Comparison of ENCODE assay signal across 12 cellular contexts in genomic region chr1:10217748-10218441, GRCh38. TPM values are rescaled to one million over a fixed set of nuclear protein-coding genes. Genes with fewer than 3 reads are reported as not detected.
DNase-seq lines count a peak whose midpoint lies in the region; ATAC-seq and TF ChIP-seq lines count a peak whose summit lies in the region.
"Had no signal": no experiment of that assay in that cellular context is flagged by ENCODE, and none has a peak within 500 bp of the region (broad histone marks: within the 10 kb centered on the region; RNA-seq: fewer than 3 reads in every experiment).

No MANE protein-coding gene starts in this region.

- no peak for TF ChIP-seq POLR2A in adrenal gland (IDR thresholded peaks at IDR 0.05)

- H3K9me3 ChIP-seq in adrenal gland (replicated peaks in 1 of 3) (no peaks in the 10 kb centered on the region), smooth muscle cell (replicated peaks; ENCODE audit: low read depth) (no peaks in the 10 kb centered on the region)

- DNase-seq in NOMO-1 treated with DMSO at 0.1 percent for 48 hours (lab: John Stamatoyannopoulos, UW; ENCODE audit: unreplicated experiment) (peak; percentile 39), NOMO-1 treated with dmso at 0.1 percent for 144 hours (lab: John Stamatoyannopoulos, UW; ENCODE audit: unreplicated experiment) (no peak), adrenal gland (peak in 5 of 7 donors; percentile 27 to 53 (median 46)), kidney glomerular epithelial cell (lab: John Stamatoyannopoulos, UW) (peak; percentile 35), stromal cell of bone marrow (ENCODE audit: low read depth) (peak; percentile 39), smooth muscle cell (lab: John Stamatoyannopoulos, UW; ENCODE audit: unreplicated experiment) (no peak)
- DNase-seq: activated CD4-positive, CD25-positive, alpha-beta regulatory T cell treated with anti-CD3 and anti-CD28 coated beads, Interleukin-2, amount 50 U/mL, for 72 hours; cerebellar nuclear complex; NK-92 treated with Interleukin-12 subunit alpha and Interleukin-12 subunit beta, amount 100 ng/mL, for 24 hours; stimulated activated CD4-positive, alpha-beta T cell treated with anti-CD3 and anti-CD28 coated beads, Interleukin-1b, Interleukin-23, amount 100 ng/mL, for 48 hours had no signal

- no peak overlapping the region for H3K4me2 ChIP-seq in smooth muscle cell

- TF ChIP-seq CTCF in adrenal gland (IDR thresholded peaks at IDR 0.05) (no peak), smooth muscle cell (IDR thresholded peaks at IDR 0.05; ENCODE audit: borderline replicate concordance, insufficient read depth, poor library complexity, severe bottlenecking) (no peak)

- ATAC-seq in HG03108 (IDR thresholded peaks at IDR 0.05; ENCODE audit: unreplicated experiment) (no peak), GM21717 (IDR thresholded peaks at IDR 0.05; ENCODE audit: unreplicated experiment) (no peak)

- H3K4me1 ChIP-seq in adrenal gland (replicated peaks in 1 of 2) (peaks cover 36 to 61% of the 10 kb centered on the region in 2 donors), smooth muscle cell (ENCODE audit: low read depth) (peaks cover 10% of the 10 kb centered on the region)

- H3F3A ChIP-seq in smooth muscle cell (ENCODE audit: low read depth): no peaks in the 10 kb centered on the region

- WGBS in adrenal gland, 4 donors: 24 to 32% (median 30%) methylated on average over 5 of the region's 5 CpGs
- WGBS in smooth muscle cell (ENCODE audit: low lambda C conversion rate): 83% methylated on average over 5 of the region's 5 CpGs

- H3K36me3 ChIP-seq in adrenal gland (replicated peaks in 1 of 2) (no peaks in the 10 kb centered on the region), smooth muscle cell (ENCODE audit: low read depth) (no peaks in the 10 kb centered on the region)

- no peak overlapping the region for H3K9ac ChIP-seq in smooth muscle cell (ENCODE audit: low read depth)

- peaks cover 100% of the 10 kb centered on the region for H3K79me2 ChIP-seq in smooth muscle cell (ENCODE audit: low read depth)

- peak overlapping the region; percentile 7 to 60 (median 27) for H3K27ac ChIP-seq in adrenal gland
- no peak overlapping the region for H3K27ac ChIP-seq in smooth muscle cell (ENCODE audit: low read depth)

- intact Hi-C loops in adrenal gland (cut with DNase I): no loop called here

- no peak overlapping the region for H2AFZ ChIP-seq in smooth muscle cell (ENCODE audit: low read depth)

- H3K27me3 ChIP-seq in adrenal gland: no peaks in the 10 kb centered on the region
- H3K27me3 ChIP-seq in smooth muscle cell (ENCODE audit: low read depth): no peaks in the 10 kb centered on the region

- no peak overlapping the region for H3K4me3 ChIP-seq in adrenal gland
- H3K4me3 ChIP-seq in smooth muscle cell: no peak overlapping the region

- H4K20me1 ChIP-seq in smooth muscle cell (ENCODE audit: low read depth): peaks cover 99% of the 10 kb centered on the region

RNA-seq across cellular contexts. Expression of gene KIF1B, which starts 7.5 kb away (rescaled TPM):
- total RNA-seq in adrenal gland: 10 to 100 TPM; 34.1 to 66.3 (median 50.2) TPM
- 10 to 100 TPM; 12.9 to 35.8 (median 16.1) TPM for polyA plus RNA-seq in adrenal gland
- total RNA-seq in smooth muscle cell: 29.6 and 34.3 TPM in 2 replicates
- polyA plus RNA-seq in smooth muscle cell: 9.1 and 15.1 TPM in 2 replicates

Comparison
In these comparisons a context has a peak if more than half of its experiments do, and no peak if none do; other contexts are left out.
1. DNase-seq: peak in NOMO-1 treated with DMSO at 0.1 percent for 48 hours (single experiment), adrenal gland (5 of 7), kidney glomerular epithelial cell (single experiment) and stromal cell of bone marrow (single experiment); none in NOMO-1 treated with dmso at 0.1 percent for 144 hours (single experiment) and smooth muscle cell (single experiment).